Comparison of ENCODE assay signal across 8 cellular contexts in the genomic region with DNA sequence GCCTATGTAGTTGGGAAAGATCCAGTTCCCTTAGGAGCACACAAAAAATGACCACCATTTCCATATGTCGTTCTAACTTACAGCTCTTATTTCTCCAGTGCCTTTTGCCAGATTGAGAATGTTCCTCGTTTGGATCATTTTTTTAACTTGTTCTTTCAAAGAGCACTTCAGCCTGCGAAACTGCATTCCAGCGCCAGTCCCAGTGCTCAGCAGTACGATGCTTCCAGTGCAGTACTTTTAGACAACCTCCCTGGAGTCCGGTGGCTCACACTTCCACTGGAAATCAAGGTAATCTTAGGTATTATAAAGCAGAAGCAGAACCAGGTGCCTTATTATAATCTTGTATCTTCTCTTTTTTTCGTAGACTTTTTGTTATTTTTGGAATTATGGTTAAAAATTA. TPM values are rescaled to one million over a fixed set of nuclear protein-coding genes. Genes with fewer than 3 reads are reported as not detected.
"Had no signal": no experiment of that assay in that cellular context is flagged by ENCODE, and none has a peak within 500 bp of the region (broad histone marks: within the 10 kb centered on the region; RNA-seq: fewer than 3 reads in every experiment).

No MANE protein-coding gene starts in this region.

- DNase-seq: GM23248, GOT3, H7, HFFc6, IMR-90 had no signal

- H3K9ac ChIP-seq: GM23248 had no signal

- H2AFZ ChIP-seq: GM23248 had no signal

- H3K4me3 ChIP-seq: GM23248, HAP-1 had no signal

- H3K27ac ChIP-seq: GM23248 had no signal

RNA-seq across cellular contexts. Expression of a gene that starts 42.6 kb away (rescaled TPM):
- total RNA-seq: GM23248, H4, H7, HFFc6, HT-29, IMR-90 had no signal
- polyA plus RNA-seq: GM23248, IMR-90 had no signal
